ENCODE assay signal across 15 cellular contexts in genomic region chr9:136536721-136537241, GRCh38. TPM values are rescaled to one million over a fixed set of nuclear protein-coding genes. Genes with fewer than 3 reads are reported as not detected.
A peak's percentile ranks its signal among the peaks of the same experiment; 100 is the strongest.
DNase-seq lines count a peak whose midpoint lies in the region; ATAC-seq, FAIRE-seq and TF ChIP-seq lines count a peak whose summit lies in the region.
"Had no signal": no experiment of that assay in that cellular context is flagged by ENCODE, and none has a peak within 500 bp of the region (broad histone marks: within the 10 kb centered on the region; RNA-seq: fewer than 3 reads in every experiment).

No MANE protein-coding gene starts in this region.

- no peaks in the 10 kb centered on the region for H3K27me3 Mint-ChIP-seq in activated CD4-positive, alpha-beta T cell treated with anti-CD3 and anti-CD28 coated beads, Interleukin-2, amount 10 ng/mL, durations not matched to agents 24 days and 14 days
- H3K27me3 Mint-ChIP-seq in HFFc6 (ENCODE audit: insufficient read depth) (peaks cover 3% of the 10 kb centered on the region; the same call in 1 of the 2 replicates), nephron progenitor cell (ENCODE audit: low read depth, poor library complexity) (no peaks in the 10 kb centered on the region)
- no peaks in the 10 kb centered on the region for H3K27me3 Mint-ChIP-seq in central memory CD8-positive, alpha-beta T cell
- H3K27me3 Mint-ChIP-seq: activated B cell treated with CpG ODN at 0.5 μM for 24 hours had no signal

- H3K9me3 ChIP-seq in neutrophil, result no peaks in the 10 kb centered on the region
- H3K9me3 ChIP-seq: ascending aorta had no signal

- ATAC-seq in central memory CD8-positive, alpha-beta T cell (replicated peaks; ENCODE audit: extremely low read depth, poor library complexity, severe bottlenecking), result no peak

- FAIRE-seq in HTR-8/SVneo (lab: Jason Lieb, UNC), result no peak
- FAIRE-seq: D721Med, small intestine had no signal

- H3K36me3 Mint-ChIP-seq in activated CD4-positive, alpha-beta T cell treated with anti-CD3 and anti-CD28 coated beads, Interleukin-2, amount 10 ng/mL, durations not matched to agents 24 days and 14 days (ENCODE audit: low read depth), result peaks cover 32% of the 10 kb centered on the region
- H3K36me3 Mint-ChIP-seq in HFFc6 (ENCODE audit: low read depth) (no peaks in the 10 kb centered on the region), nephron progenitor cell (ENCODE audit: low read depth) (peaks cover 21% of the 10 kb centered on the region)
- H3K36me3 Mint-ChIP-seq in central memory CD8-positive, alpha-beta T cell (ENCODE audit: insufficient read depth), result peaks cover 24% of the 10 kb centered on the region

- peaks cover 53% of the 10 kb centered on the region for H3K4me1 Mint-ChIP-seq in activated CD4-positive, alpha-beta T cell treated with anti-CD3 and anti-CD28 coated beads, Interleukin-2, amount 10 ng/mL, durations not matched to agents 24 days and 14 days
- H3K4me1 Mint-ChIP-seq in HFFc6 (ENCODE audit: low read depth) (no peaks in the 10 kb centered on the region), nephron progenitor cell (peaks cover 42% of the 10 kb centered on the region)
- H3K4me1 Mint-ChIP-seq in central memory CD8-positive, alpha-beta T cell, result peaks cover 58% of the 10 kb centered on the region

- peaks cover 58% of the 10 kb centered on the region for H3K36me3 ChIP-seq in neutrophil

- H3K4me3 ChIP-seq in neutrophil (ENCODE audit: low read depth in 1 of 2, low read length in 1 of 2), result no peak overlapping the region
- H3K4me3 ChIP-seq: ascending aorta had no signal

- peak overlapping the region; percentile 99 for H3K27ac ChIP-seq in neutrophil
- H3K27ac ChIP-seq: ascending aorta had no signal

- H3K4me1 ChIP-seq in neutrophil (ENCODE audit: control insufficient read depth in 1 of 2, insufficient read depth in 1 of 2, low read depth in 1 of 2, low read length in 1 of 2), result peaks cover 83 to 98% of the 10 kb centered on the region in 2 experiments

- no peak for DNase-seq in activated CD4-positive, alpha-beta T cell treated with anti-CD3 and anti-CD28 coated beads, Interleukin-2, amount 10 ng/mL, durations not matched to agents 24 days and 14 days
- no peak for DNase-seq in activated CD4-positive, alpha-beta T cell treated with anti-CD3 and anti-CD28 coated beads, Interleukin-2, amount 50 U/mL, for 4 hours
- DNase-seq in HFFc6, result no peak
- DNase-seq in central memory CD8-positive, alpha-beta T cell (ENCODE audit: low spot score in 2 of 2), result no peak
- no peak for DNase-seq in HTR-8/SVneo (ENCODE audit: insufficient read length, low spot score)
- DNase-seq in DMS 273 (lab: John Stamatoyannopoulos, UW; ENCODE audit: unreplicated experiment), result no peak
- DNase-seq in nephron progenitor cell, result no peak
- DNase-seq: activated B cell treated with CpG ODN at 0.5 μM for 24 hours, mammary epithelial cell, NCI-H1092 treated with DMSO at 0.1 percent for 48 hours, NCI-H2171 treated with DMSO at 0.1 percent for 48 hours, small intestine had no signal

- H3K4me3 Mint-ChIP-seq in activated CD4-positive, alpha-beta T cell treated with anti-CD3 and anti-CD28 coated beads, Interleukin-2, amount 10 ng/mL, durations not matched to agents 24 days and 14 days, result peak overlapping the region; percentile 39
- H3K4me3 Mint-ChIP-seq in HFFc6 (no peak overlapping the region), nephron progenitor cell (no peak overlapping the region)
- H3K4me3 Mint-ChIP-seq in central memory CD8-positive, alpha-beta T cell, result peak overlapping the region; percentile 84
- H3K4me3 Mint-ChIP-seq: activated B cell treated with CpG ODN at 0.5 μM for 24 hours had no signal

- H3K27ac Mint-ChIP-seq in activated CD4-positive, alpha-beta T cell treated with anti-CD3 and anti-CD28 coated beads, Interleukin-2, amount 10 ng/mL, durations not matched to agents 24 days and 14 days, result no peak overlapping the region
- no peak overlapping the region for H3K27ac Mint-ChIP-seq in HFFc6
- H3K27ac Mint-ChIP-seq in central memory CD8-positive, alpha-beta T cell (ENCODE audit: low read depth), result no peak overlapping the region
- H3K27ac Mint-ChIP-seq in nephron progenitor cell, result no peak overlapping the region
- H3K27ac Mint-ChIP-seq: activated B cell treated with CpG ODN at 0.5 μM for 24 hours had no signal

- peaks cover 10% of the 10 kb centered on the region for H3K27me3 ChIP-seq in neutrophil
- H3K27me3 ChIP-seq: ascending aorta had no signal

- H3K9me3 Mint-ChIP-seq in activated CD4-positive, alpha-beta T cell treated with anti-CD3 and anti-CD28 coated beads, Interleukin-2, amount 10 ng/mL, durations not matched to agents 24 days and 14 days, result no peaks in the 10 kb centered on the region
- H3K9me3 Mint-ChIP-seq in HFFc6, result no peaks in the 10 kb centered on the region
- no peaks in the 10 kb centered on the region for H3K9me3 Mint-ChIP-seq in central memory CD8-positive, alpha-beta T cell
- no peaks in the 10 kb centered on the region for H3K9me3 Mint-ChIP-seq in nephron progenitor cell
- H3K9me3 Mint-ChIP-seq: activated B cell treated with CpG ODN at 0.5 μM for 24 hours had no signal

- intact Hi-C loops in activated CD4-positive, alpha-beta T cell treated with anti-CD3 and anti-CD28 coated beads, Interleukin-2, amount 10 ng/mL, durations not matched to agents 24 days and 14 days (cut with micrococcal nuclease), result no loop called here

- TF ChIP-seq CTCF in HFFc6 (IDR thresholded peaks at IDR 0.05) (peak; percentile 31; the same call in 1 of the 2 replicates), neutrophil (IDR thresholded peaks at IDR 0.05) (no peak), nephron progenitor cell (IDR thresholded peaks at IDR 0.05) (no peak)

RNA-seq across cellular contexts. Expression of gene NOTCH1, which starts 9.1 kb away (rescaled TPM):
- total RNA-seq in activated CD4-positive, alpha-beta T cell treated with anti-CD3 and anti-CD28 coated beads, Interleukin-2, amount 10 ng/mL, durations not matched to agents 24 days and 14 days, result 108 and 113 TPM in 2 replicates
- 10 to 100 TPM; 12.1 to 17.1 (median 14.7) TPM for total RNA-seq in HFFc6 (2021; fragmentation: NEBNext Ultra II Directional; extraction: Animal tissue kit (Norgen Biotek cat#: 25700))

RNA-seq across cellular contexts. Expression of gene SEC16A, which starts 53.9 kb away (rescaled TPM):
- total RNA-seq in activated CD4-positive, alpha-beta T cell treated with anti-CD3 and anti-CD28 coated beads, Interleukin-2, amount 10 ng/mL, durations not matched to agents 24 days and 14 days, result 79.2 and 81.2 TPM in 2 replicates
- 10 to 100 TPM; 63.2 to 98.6 (median 75.5) TPM for total RNA-seq in HFFc6 (2021; fragmentation: NEBNext Ultra II Directional; extraction: Animal tissue kit (Norgen Biotek cat#: 25700))

Comparison
In these comparisons a context has a peak if more than half of its experiments do, and no peak if none do; other contexts are left out.
1. H3K4me3 Mint-ChIP-seq: peak in activated CD4-positive, alpha-beta T cell treated with anti-CD3 and anti-CD28 coated beads, Interleukin-2, amount 10 ng/mL, durations not matched to agents 24 days and 14 days (single experiment) and central memory CD8-positive, alpha-beta T cell (single experiment); none in HFFc6 (single experiment) and nephron progenitor cell (single experiment).